Comparison of ENCODE assay signal across 13 cellular contexts in the genomic region with DNA sequence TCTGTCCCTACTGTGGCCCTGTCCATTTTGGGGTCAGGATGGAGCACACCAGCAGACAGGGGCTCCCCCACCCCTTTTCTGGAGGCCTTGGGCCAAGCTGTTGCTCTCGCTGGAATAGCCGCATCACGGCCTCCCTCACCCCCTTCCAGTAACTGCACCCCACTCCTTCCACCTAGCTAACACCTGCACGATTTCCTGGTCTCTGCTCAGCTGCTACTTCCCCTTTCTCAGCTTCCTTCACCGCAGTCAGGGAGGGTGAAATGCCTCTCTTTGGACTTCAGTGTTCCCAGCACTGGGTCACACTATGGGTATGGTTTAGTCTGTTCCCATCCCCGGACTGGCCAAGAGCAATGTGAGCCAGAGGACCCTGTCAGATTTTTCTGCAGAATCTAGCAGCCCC.
DNase-seq lines count a peak whose midpoint lies in the region; ATAC-seq and TF ChIP-seq lines count a peak whose summit lies in the region.
"Had no signal": no experiment of that assay in that cellular context is flagged by ENCODE, and none has a peak within 500 bp of the region (broad histone marks: within the 10 kb centered on the region; RNA-seq: fewer than 3 reads in every experiment).

No MANE protein-coding gene starts in this region.

- no peak overlapping the region for H3K4me3 Mint-ChIP-seq in activated CD4-positive, alpha-beta memory T cell treated with anti-CD3 and anti-CD28 coated beads for 36 hours

- no peaks in the 10 kb centered on the region for H3K36me3 Mint-ChIP-seq in activated CD4-positive, alpha-beta memory T cell treated with anti-CD3 and anti-CD28 coated beads for 36 hours

- H3K27ac ChIP-seq in BLaER1 treated with 17β-estradiol and CSF1 and Interleukin-3, amounts not matched to agents 10 nM and 100 nM = no peak overlapping the region
- no peak overlapping the region for H3K27ac ChIP-seq in right lobe of liver
- H3K27ac ChIP-seq: thoracic aorta, VCaP had no signal

- no peaks in the 10 kb centered on the region for H3K27me3 Mint-ChIP-seq in activated CD4-positive, alpha-beta memory T cell treated with anti-CD3 and anti-CD28 coated beads for 36 hours

- H3K4me1 ChIP-seq in BLaER1 treated with 17β-estradiol and CSF1 and Interleukin-3, amounts not matched to agents 10 nM and 100 nM = peaks cover 0 to 9% (median 6%) of the 10 kb centered on the region in 10 experiments; a peak in 10 of 20 replicates
- no peaks in the 10 kb centered on the region for H3K4me1 ChIP-seq in right lobe of liver

- POLR2A ChIA-PET in activated CD4-positive, alpha-beta memory T cell treated with anti-CD3 and anti-CD28 coated beads for 36 hours (lab: Charles Lee) = no interaction called here

- no peaks in the 10 kb centered on the region; a peak in 1 of 22 replicates for H4K20me1 ChIP-seq in BLaER1 treated with 17β-estradiol and CSF1 and Interleukin-3, amounts not matched to agents 10 nM and 100 nM

- no peak overlapping the region for H3K9ac ChIP-seq in BLaER1 treated with 17β-estradiol and CSF1 and Interleukin-3, amounts not matched to agents 10 nM and 100 nM

- 63% methylated on average over 6 of the region's 6 CpGs for WGBS in right lobe of liver (ENCODE audit: insufficient coverage, low coverage, low lambda C conversion rate, missing lambda C conversion rate)

- TF ChIP-seq CTCF in right lobe of liver (IDR thresholded peaks at IDR 0.05) = no peak

- TF ChIP-seq POLR2A in right lobe of liver (IDR thresholded peaks at IDR 0.05) = no peak

- H3K4me3 ChIP-seq in BLaER1 treated with 17β-estradiol and CSF1 and Interleukin-3, amounts not matched to agents 10 nM and 100 nM = no peak overlapping the region
- H3K4me3 ChIP-seq in right lobe of liver = no peak overlapping the region
- H3K4me3 ChIP-seq: MG63, thoracic aorta had no signal

- H3K27ac Mint-ChIP-seq in activated CD4-positive, alpha-beta memory T cell treated with anti-CD3 and anti-CD28 coated beads for 36 hours = no peak overlapping the region

- DNase-seq in KG1 (lab: John Stamatoyannopoulos, UW) = peak; percentile 24
- DNase-seq in islet precursor cell = no peak
- DNase-seq in right lobe of liver = no peak
- DNase-seq in activated CD4-positive, alpha-beta memory T cell treated with anti-CD3 and anti-CD28 coated beads for 36 hours = no peak
- DNase-seq: central memory CD4-positive, alpha-beta T cell; MG63 had no signal

- H3K4me2 ChIP-seq in BLaER1 treated with 17β-estradiol and CSF1 and Interleukin-3, amounts not matched to agents 10 nM and 100 nM = peak overlapping the region in 8 of 11 experiments; percentile 14 to 59 (median 34); a peak in 14 of 22 replicates

- no peaks in the 10 kb centered on the region for H3K9me3 Mint-ChIP-seq in activated CD4-positive, alpha-beta memory T cell treated with anti-CD3 and anti-CD28 coated beads for 36 hours

- CTCF ChIA-PET in activated CD4-positive, alpha-beta memory T cell treated with anti-CD3 and anti-CD28 coated beads for 36 hours (lab: Charles Lee) = no interaction called here

- no peaks in the 10 kb centered on the region for H3K9me3 ChIP-seq in BLaER1 treated with 17β-estradiol and CSF1 and Interleukin-3, amounts not matched to agents 10 nM and 100 nM (replicated peaks in 1 of 11)
- H3K9me3 ChIP-seq in right lobe of liver = no peaks in the 10 kb centered on the region
- H3K9me3 ChIP-seq: MG63, thoracic aorta had no signal

- peaks cover 7% of the 10 kb centered on the region for H3K4me1 Mint-ChIP-seq in activated CD4-positive, alpha-beta memory T cell treated with anti-CD3 and anti-CD28 coated beads for 36 hours (ENCODE audit: low read depth)

- H3K36me3 ChIP-seq in BLaER1 treated with 17β-estradiol and CSF1 and Interleukin-3, amounts not matched to agents 10 nM and 100 nM = no peaks in the 10 kb centered on the region
- no peaks in the 10 kb centered on the region for H3K36me3 ChIP-seq in right lobe of liver
- H3K36me3 ChIP-seq: MG63, thoracic aorta had no signal

- H3K27me3 ChIP-seq in BLaER1 treated with 17β-estradiol and CSF1 and Interleukin-3, amounts not matched to agents 10 nM and 100 nM = peaks cover 0 to 34% (median 0%) of the 10 kb centered on the region in 11 experiments; a peak in 5 of 22 replicates
- no peaks in the 10 kb centered on the region for H3K27me3 ChIP-seq in right lobe of liver
- H3K27me3 ChIP-seq: MG63 had no signal

- intact Hi-C loops in right lobe of liver (cut with DNase I) = no loop called here
- intact Hi-C loops in activated CD4-positive, alpha-beta memory T cell treated with anti-CD3 and anti-CD28 coated beads for 36 hours (cut with micrococcal nuclease) = no loop called here

- ATAC-seq in GM19351 (IDR thresholded peaks at IDR 0.05; ENCODE audit: unreplicated experiment) (peak; percentile 77), HG02759 (IDR thresholded peaks at IDR 0.05; ENCODE audit: unreplicated experiment) (peak; percentile 71), GM18520 (IDR thresholded peaks at IDR 0.05; ENCODE audit: unreplicated experiment) (no peak), right lobe of liver (no peak)
- ATAC-seq: Right ventricle myocardium inferior had no signal

Comparison
In these comparisons a context has a peak if more than half of its experiments do, and no peak if none do; other contexts are left out.
1. ATAC-seq: peak in GM19351 (single experiment) and HG02759 (single experiment); none in GM18520 (single experiment) and right lobe of liver (0 of 4).